In the genomic region with DNA sequence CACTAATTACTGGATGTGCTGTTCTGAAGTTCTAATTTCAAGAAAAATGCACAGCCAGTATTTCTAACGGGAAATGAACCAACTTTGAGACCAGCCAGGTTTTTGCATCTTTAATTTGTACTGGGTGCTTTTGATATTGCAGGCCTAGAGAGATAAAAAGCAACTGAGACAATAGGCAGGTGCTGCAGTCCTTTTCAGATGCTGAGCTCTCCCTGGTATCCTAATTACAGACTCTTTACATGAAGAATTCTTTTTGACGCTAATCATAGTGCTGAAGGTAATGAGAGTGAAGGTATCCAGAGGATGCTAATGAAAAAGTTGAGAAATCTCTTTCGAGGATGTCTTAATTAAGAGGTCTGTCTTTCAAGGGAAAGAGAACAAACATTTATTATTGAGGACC, we compare ENCODE assay signal across 21 cellular contexts.
A peak's percentile ranks its signal among the peaks of the same experiment; 100 is the strongest.
DNase-seq lines count a peak whose midpoint lies in the region; ATAC-seq and TF ChIP-seq lines count a peak whose summit lies in the region.
"Had no signal": no experiment of that assay in that cellular context is flagged by ENCODE, and none has a peak within 500 bp of the region (broad histone marks: within the 10 kb centered on the region; RNA-seq: fewer than 3 reads in every experiment).

No MANE protein-coding gene starts in this region.

- peaks cover 8% of the 10 kb centered on the region; the same call in 2 of the 3 replicates for H3K4me1 Mint-ChIP-seq in GM23338
- peaks cover 16% of the 10 kb centered on the region for H3K4me1 Mint-ChIP-seq in WTC11
- H3K4me1 Mint-ChIP-seq in neural progenitor cell = no peaks in the 10 kb centered on the region
- no peaks in the 10 kb centered on the region for H3K4me1 Mint-ChIP-seq in HFFc6 (ENCODE audit: low read depth)
- H3K4me1 Mint-ChIP-seq: CD4-positive, alpha-beta memory T cell had no signal

- H3F3A ChIP-seq in GM23338 (replicated peaks; ENCODE audit: low read depth) = no peaks in the 10 kb centered on the region
- H3F3A ChIP-seq in neural progenitor cell (ENCODE audit: low read depth) = no peaks in the 10 kb centered on the region

- no peaks in the 10 kb centered on the region for H3K36me3 Mint-ChIP-seq in GM23338 (ENCODE audit: low read depth)
- H3K36me3 Mint-ChIP-seq in WTC11 = 0 out of 2 replicates have a peak, but pooled peaks cover 2% of the 10 kb centered on the region
- no peaks in the 10 kb centered on the region for H3K36me3 Mint-ChIP-seq in neural progenitor cell
- no peaks in the 10 kb centered on the region for H3K36me3 Mint-ChIP-seq in HFFc6 (ENCODE audit: low read depth)
- H3K36me3 Mint-ChIP-seq: CD4-positive, alpha-beta memory T cell had no signal

- peaks cover 52% of the 10 kb centered on the region for H3K27me3 ChIP-seq in GM23338 (ENCODE audit: insufficient read depth)
- no peaks in the 10 kb centered on the region for H3K27me3 ChIP-seq in neural progenitor cell

- TF ChIP-seq CTCF in GM23338 (conservative IDR thresholded peaks at IDR 0.05; ENCODE audit: low read depth in 2 of 2) (no peak), WTC11 (IDR thresholded peaks at IDR 0.05) (no peak), neural progenitor cell (IDR thresholded peaks at IDR 0.05) (no peak), HFFc6 (IDR thresholded peaks at IDR 0.05) (no peak)

- H4K20me1 ChIP-seq in GM23338 (replicated peaks; ENCODE audit: insufficient read depth) (peaks cover 6% of the 10 kb centered on the region), neural progenitor cell (ENCODE audit: low read depth) (no peaks in the 10 kb centered on the region)

- H2AFZ ChIP-seq in GM23338 = no peak overlapping the region
- H2AFZ ChIP-seq in neural progenitor cell (replicated peaks) = peak overlapping the region; percentile 2

- H3K4me3 ChIP-seq in GM23338 (no peak overlapping the region), neural progenitor cell (no peak overlapping the region)
- H3K4me3 ChIP-seq: A549 had no signal

- no peaks in the 10 kb centered on the region for H3K4me1 ChIP-seq in GM23338 (ENCODE audit: insufficient read depth)
- H3K4me1 ChIP-seq in neural progenitor cell = peaks cover 5% of the 10 kb centered on the region
- H3K4me1 ChIP-seq: A549 had no signal

- no peak overlapping the region for H3K4me3 Mint-ChIP-seq in GM23338
- no peak overlapping the region for H3K4me3 Mint-ChIP-seq in WTC11
- no peak overlapping the region for H3K4me3 Mint-ChIP-seq in neural progenitor cell
- no peak overlapping the region for H3K4me3 Mint-ChIP-seq in HFFc6
- H3K4me3 Mint-ChIP-seq: CD4-positive, alpha-beta memory T cell; H9 had no signal

- H3K9me2 ChIP-seq in GM23338 (ENCODE audit: insufficient read depth) = no peaks in the 10 kb centered on the region

- peak; percentile 77 for ATAC-seq in GM23338
- peak; percentile 60 for ATAC-seq in WTC11
- ATAC-seq: A549, HCT116 had no signal

- POLR2A ChIA-PET in WTC11 (lab: Charles Lee) = no interaction called here

- DNase-seq in GM23338 (ENCODE audit: low spot score) = peak; percentile 30
- peak; percentile 52 for DNase-seq in NCI-H146 (lab: John Stamatoyannopoulos, UW)
- DNase-seq in WTC11 (ENCODE audit: low spot score) = no peak
- no peak for DNase-seq in neural progenitor cell (ENCODE audit: low spot score)
- no peak for DNase-seq in Ammon's horn (ENCODE audit: low spot score)
- DNase-seq in HFFc6 = no peak
- DNase-seq in UCSD-AML1 (lab: John Stamatoyannopoulos, UW; ENCODE audit: unreplicated experiment) = no peak
- DNase-seq: 8988T; ACHN; AML-193; C1 segment of cervical spinal cord; Calu3; CD4-positive, alpha-beta memory T cell; COR-L47; DMS53; DMS79 treated with DMSO at 0.1 percent for 48 hours; GF-D8; GOT3; H9 had no signal

- H3K27ac ChIP-seq in GM23338 (ENCODE audit: low read depth) (no peak overlapping the region), neural progenitor cell (no peak overlapping the region)
- H3K27ac ChIP-seq: A549 had no signal

- H3K27ac Mint-ChIP-seq in GM23338 (no peak overlapping the region), WTC11 (no peak overlapping the region), neural progenitor cell (no peak overlapping the region), HFFc6 (no peak overlapping the region)
- H3K27ac Mint-ChIP-seq: CD4-positive, alpha-beta memory T cell; H9 had no signal

- H3K9ac ChIP-seq in neural progenitor cell = no peak overlapping the region

- no peaks in the 10 kb centered on the region for H3K36me3 ChIP-seq in GM23338 (ENCODE audit: insufficient read depth)
- no peaks in the 10 kb centered on the region for H3K36me3 ChIP-seq in neural progenitor cell

- CTCF ChIA-PET in WTC11 (lab: Charles Lee) = interaction anchor here (2.3 kb wide), 1 partner anchor 17 kb away, joined by 8 read pairs; no protein-coding TSS in a partner anchor

- no peak overlapping the region for H3K4me2 ChIP-seq in GM23338
- no peak overlapping the region for H3K4me2 ChIP-seq in neural progenitor cell
- H3K4me2 ChIP-seq: A549 had no signal

- H3K27me3 Mint-ChIP-seq in GM23338 (ENCODE audit: insufficient read depth, low read depth, poor library complexity) (peaks cover 44% of the 10 kb centered on the region), WTC11 (ENCODE audit: low read depth) (peaks cover 68% of the 10 kb centered on the region), neural progenitor cell (ENCODE audit: insufficient read depth, low read depth) (no peaks in the 10 kb centered on the region), HFFc6 (ENCODE audit: insufficient read depth) (peaks cover 4% of the 10 kb centered on the region)
- H3K27me3 Mint-ChIP-seq: CD4-positive, alpha-beta memory T cell had no signal

- H3K9me3 Mint-ChIP-seq in GM23338 (no peaks in the 10 kb centered on the region), WTC11 (peaks cover 10% of the 10 kb centered on the region), neural progenitor cell (peaks cover 2% of the 10 kb centered on the region), HFFc6 (no peaks in the 10 kb centered on the region)

- H3K79me2 ChIP-seq in GM23338 (replicated peaks; ENCODE audit: insufficient read depth) (no peaks in the 10 kb centered on the region), neural progenitor cell (ENCODE audit: low read depth) (no peaks in the 10 kb centered on the region)

- no peaks in the 10 kb centered on the region for H3K9me3 ChIP-seq in neural progenitor cell (ENCODE audit: low read depth)
- H3K9me3 ChIP-seq: A549 had no signal

TF ChIP-seq in GM23338, 12 proteins besides CTCF, POLR2A, EP300 and RAD21 (continues in another document):
- TF ChIP-seq NANOG (IDR thresholded peaks at IDR 0.05; ENCODE audit: borderline replicate concordance) = peak; percentile 56; the same call in 1 of the 2 replicates

TF ChIP-seq in WTC11, 78 proteins besides CTCF, POLR2A, EP300 and RAD21 (continues in another document):
- TF ChIP-seq ZNF671 (CRISPR knock-in tag; IDR thresholded peaks at IDR 0.05) (no peak), PRRX2 (CRISPR knock-in tag; IDR thresholded peaks at IDR 0.05) (no peak), NFE2L1 (CRISPR knock-in tag; IDR thresholded peaks at IDR 0.05) (no peak), ZNF396 (CRISPR knock-in tag; IDR thresholded peaks at IDR 0.05; ENCODE audit: borderline replicate concordance) (no peak), TCF7 (CRISPR knock-in tag; IDR thresholded peaks at IDR 0.05; ENCODE audit: low read depth) (no peak)
- TF ChIP-seq, protein P1, sequence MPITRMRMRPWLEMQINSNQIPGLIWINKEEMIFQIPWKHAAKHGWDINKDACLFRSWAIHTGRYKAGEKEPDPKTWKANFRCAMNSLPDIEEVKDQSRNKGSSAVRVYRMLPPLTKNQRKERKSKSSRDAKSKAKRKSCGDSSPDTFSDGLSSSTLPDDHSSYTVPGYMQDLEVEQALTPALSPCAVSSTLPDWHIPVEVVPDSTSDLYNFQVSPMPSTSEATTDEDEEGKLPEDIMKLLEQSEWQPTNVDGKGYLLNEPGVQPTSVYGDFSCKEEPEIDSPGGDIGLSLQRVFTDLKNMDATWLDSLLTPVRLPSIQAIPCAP (CRISPR knock-in tag; IDR thresholded peaks at IDR 0.05) = no peak
- TF ChIP-seq, protein P2, sequence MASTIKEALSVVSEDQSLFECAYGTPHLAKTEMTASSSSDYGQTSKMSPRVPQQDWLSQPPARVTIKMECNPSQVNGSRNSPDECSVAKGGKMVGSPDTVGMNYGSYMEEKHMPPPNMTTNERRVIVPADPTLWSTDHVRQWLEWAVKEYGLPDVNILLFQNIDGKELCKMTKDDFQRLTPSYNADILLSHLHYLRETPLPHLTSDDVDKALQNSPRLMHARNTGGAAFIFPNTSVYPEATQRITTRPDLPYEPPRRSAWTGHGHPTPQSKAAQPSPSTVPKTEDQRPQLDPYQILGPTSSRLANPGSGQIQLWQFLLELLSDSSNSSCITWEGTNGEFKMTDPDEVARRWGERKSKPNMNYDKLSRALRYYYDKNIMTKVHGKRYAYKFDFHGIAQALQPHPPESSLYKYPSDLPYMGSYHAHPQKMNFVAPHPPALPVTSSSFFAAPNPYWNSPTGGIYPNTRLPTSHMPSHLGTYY (CRISPR knock-in tag; IDR thresholded peaks at IDR 0.05) = no peak
- TF ChIP-seq, protein P3, sequence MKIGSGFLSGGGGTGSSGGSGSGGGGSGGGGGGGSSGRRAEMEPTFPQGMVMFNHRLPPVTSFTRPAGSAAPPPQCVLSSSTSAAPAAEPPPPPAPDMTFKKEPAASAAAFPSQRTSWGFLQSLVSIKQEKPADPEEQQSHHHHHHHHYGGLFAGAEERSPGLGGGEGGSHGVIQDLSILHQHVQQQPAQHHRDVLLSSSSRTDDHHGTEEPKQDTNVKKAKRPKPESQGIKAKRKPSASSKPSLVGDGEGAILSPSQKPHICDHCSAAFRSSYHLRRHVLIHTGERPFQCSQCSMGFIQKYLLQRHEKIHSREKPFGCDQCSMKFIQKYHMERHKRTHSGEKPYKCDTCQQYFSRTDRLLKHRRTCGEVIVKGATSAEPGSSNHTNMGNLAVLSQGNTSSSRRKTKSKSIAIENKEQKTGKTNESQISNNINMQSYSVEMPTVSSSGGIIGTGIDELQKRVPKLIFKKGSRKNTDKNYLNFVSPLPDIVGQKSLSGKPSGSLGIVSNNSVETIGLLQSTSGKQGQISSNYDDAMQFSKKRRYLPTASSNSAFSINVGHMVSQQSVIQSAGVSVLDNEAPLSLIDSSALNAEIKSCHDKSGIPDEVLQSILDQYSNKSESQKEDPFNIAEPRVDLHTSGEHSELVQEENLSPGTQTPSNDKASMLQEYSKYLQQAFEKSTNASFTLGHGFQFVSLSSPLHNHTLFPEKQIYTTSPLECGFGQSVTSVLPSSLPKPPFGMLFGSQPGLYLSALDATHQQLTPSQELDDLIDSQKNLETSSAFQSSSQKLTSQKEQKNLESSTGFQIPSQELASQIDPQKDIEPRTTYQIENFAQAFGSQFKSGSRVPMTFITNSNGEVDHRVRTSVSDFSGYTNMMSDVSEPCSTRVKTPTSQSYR (CRISPR knock-in tag; IDR thresholded peaks at IDR 0.05) = no peak
- TF ChIP-seq, protein P4, sequence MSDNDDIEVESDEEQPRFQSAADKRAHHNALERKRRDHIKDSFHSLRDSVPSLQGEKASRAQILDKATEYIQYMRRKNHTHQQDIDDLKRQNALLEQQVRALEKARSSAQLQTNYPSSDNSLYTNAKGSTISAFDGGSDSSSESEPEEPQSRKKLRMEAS (CRISPR knock-in tag; IDR thresholded peaks at IDR 0.05) = no peak

Comparison
In these comparisons a context has a peak if more than half of its experiments do, and no peak if none do; other contexts are left out.
1. DNase-seq: peak in GM23338 (single experiment) and NCI-H146 (single experiment); none in WTC11 (single experiment), neural progenitor cell (single experiment), Ammon's horn (single experiment), HFFc6 (single experiment) and UCSD-AML1 (single experiment).